Comparison of ENCODE assay signal across 16 cellular contexts in the genomic region with DNA sequence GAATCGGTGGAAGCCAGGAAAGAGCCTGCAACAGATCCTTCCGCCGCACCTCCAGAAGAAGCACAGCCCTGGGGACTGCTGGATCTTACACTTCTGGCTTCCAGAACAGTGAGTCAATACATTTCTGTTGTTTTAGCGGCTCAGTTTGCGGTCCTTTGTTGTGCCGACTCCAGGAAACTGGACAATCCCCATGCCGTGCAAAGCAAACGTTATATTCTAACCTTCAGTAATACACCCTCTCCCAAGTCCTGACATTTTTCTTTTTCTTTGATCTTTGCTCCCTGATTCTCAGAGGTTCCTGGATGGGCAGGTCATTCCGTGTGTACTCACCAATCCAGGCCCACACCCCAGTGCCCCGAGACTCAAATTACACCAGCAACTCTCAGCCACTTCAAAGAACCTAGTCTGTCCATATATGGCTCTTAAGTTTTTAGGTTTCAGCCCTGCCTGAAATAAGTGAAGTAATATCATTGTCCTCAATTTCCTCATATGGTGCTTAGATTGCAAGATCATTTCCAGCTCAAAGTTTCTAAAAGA.
DNase-seq lines count a peak whose midpoint lies in the region; ATAC-seq and TF ChIP-seq lines count a peak whose summit lies in the region.
"Had no signal": no experiment of that assay in that cellular context is flagged by ENCODE, and none has a peak within 500 bp of the region (broad histone marks: within the 10 kb centered on the region; RNA-seq: fewer than 3 reads in every experiment).

No MANE protein-coding gene starts in this region.

- DNase-seq in NCI-H510A treated with DMSO at 0.1 percent for 48 hours (lab: John Stamatoyannopoulos, UW): peak; percentile 30
- no peak for DNase-seq in NCI-H510A (lab: John Stamatoyannopoulos, UW)
- DNase-seq in astrocyte of the hippocampus (ENCODE audit: low read depth, low spot score): peak; percentile 68
- no peak for DNase-seq in left colon
- DNase-seq in upper lobe of right lung: no peak
- no peak for DNase-seq in NCI-H2029 treated with DMSO at 0.1 percent for 48 hours (lab: John Stamatoyannopoulos, UW)
- DNase-seq in activated effector memory CD4-positive, alpha-beta T cell treated with anti-CD3 and anti-CD28 coated beads, Interleukin-2, amount 50 U/mL, for 16 hours: no peak
- DNase-seq: 8988T, amniotic stem cell, NCI-H1092 treated with DMSO at 0.1 percent for 48 hours, NCI-H748 treated with DMSO at 0.1 percent for 48 hours, ovary, tibial artery had no signal

- no peaks in the 10 kb centered on the region for H3K27me3 ChIP-seq in upper lobe of right lung
- H3K27me3 ChIP-seq: ovary had no signal

- H3K4me3 ChIP-seq in upper lobe of right lung: no peak overlapping the region
- H3K4me3 ChIP-seq: gastroesophageal sphincter, K562, ovary, tibial artery had no signal

- H3K27ac ChIP-seq in upper lobe of right lung: no peak overlapping the region
- H3K27ac ChIP-seq: gastroesophageal sphincter, ovary, tibial artery had no signal

- H3K9me3 ChIP-seq in upper lobe of right lung: no peaks in the 10 kb centered on the region
- H3K9me3 ChIP-seq: gastroesophageal sphincter, ovary, tibial artery had no signal

- no peak for TF ChIP-seq CTCF in upper lobe of right lung (IDR thresholded peaks at IDR 0.05)

- H3K4me1 ChIP-seq in upper lobe of right lung: no peaks in the 10 kb centered on the region
- H3K4me1 ChIP-seq: tibial artery had no signal

- H3K36me3 ChIP-seq in upper lobe of right lung: no peaks in the 10 kb centered on the region
- H3K36me3 ChIP-seq: gastroesophageal sphincter, ovary, tibial artery had no signal

- intact Hi-C loops in left colon (cut with DNase I, micrococcal nuclease) (no loop called here), upper lobe of right lung (cut with DNase I) (no loop called here)

- peak; percentile 54 for ATAC-seq in left colon
- peak; percentile 61 for ATAC-seq in upper lobe of right lung
- no peak for ATAC-seq in HG02973 (IDR thresholded peaks at IDR 0.05; ENCODE audit: unreplicated experiment)
- ATAC-seq: gastroesophageal sphincter, K562 had no signal

Comparison
In these comparisons a context has a peak if more than half of its experiments do, and no peak if none do; other contexts are left out.
1. DNase-seq: peak in NCI-H510A treated with DMSO at 0.1 percent for 48 hours (single experiment) and astrocyte of the hippocampus (single experiment); none in NCI-H510A (single experiment), left colon (0 of 2), upper lobe of right lung (single experiment), NCI-H2029 treated with DMSO at 0.1 percent for 48 hours (single experiment) and activated effector memory CD4-positive, alpha-beta T cell treated with anti-CD3 and anti-CD28 coated beads, Interleukin-2, amount 50 U/mL, for 16 hours (single experiment).